Comparison of ENCODE assay signal across 8 cellular contexts in the genomic region with DNA sequence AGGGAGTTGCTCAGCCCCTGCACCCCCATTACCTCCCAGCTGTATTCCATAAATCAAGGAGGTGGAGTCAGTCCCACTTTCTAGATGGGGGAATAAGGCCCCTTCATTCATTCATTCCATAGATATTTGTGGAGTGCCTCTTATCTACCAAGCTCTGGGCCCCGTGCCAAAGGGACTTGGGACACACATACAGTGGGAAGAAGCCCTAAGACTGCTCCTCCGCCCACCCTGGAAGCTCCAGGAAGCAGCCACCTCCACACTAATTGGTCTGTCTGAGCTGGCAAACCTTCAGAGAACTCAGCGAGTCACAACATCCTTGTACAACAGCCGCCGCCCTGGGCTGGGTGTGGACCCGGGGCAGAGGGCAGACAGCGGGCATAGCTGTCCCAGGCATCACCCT. TPM values are rescaled to one million over a fixed set of nuclear protein-coding genes. Genes with fewer than 3 reads are reported as not detected.
DNase-seq lines count a peak whose midpoint lies in the region; ATAC-seq, FAIRE-seq and TF ChIP-seq lines count a peak whose summit lies in the region.

No MANE protein-coding gene starts in this region.

- WGBS in HepG2 (ENCODE audit: low lambda C conversion rate), result 0% methylated on average over 2 of the region's 7 CpGs
- WGBS in lower leg skin, 2 donors, result 20 to 21% methylated on average over 7 of the region's 7 CpGs

- H3K27ac ChIP-seq in HepG2 (ENCODE audit: extremely low read length, insufficient read depth, low read length), result no peak overlapping the region
- no peak overlapping the region for H3K27ac ChIP-seq in coronary artery

- TF ChIP-seq RAD21 in Ishikawa (IDR thresholded peaks at IDR 0.05; ENCODE audit: low read depth) (no peak), HepG2 (CRISPR knock-in tag; IDR thresholded peaks at IDR 0.05) (no peak)

- H3K27ac Mint-ChIP-seq in brain, result peak overlapping the region in 3 of 5 experiments; percentile 52 to 70 (median 62)
- H3K27ac Mint-ChIP-seq in stimulated activated effector memory CD8-positive, alpha-beta T cell treated with anti-CD3 and anti-CD28 coated beads, Interleukin-12 subunit alpha, Interleukin-12 subunit beta, amount 100 ng/mL, for 72 hours, result no peak overlapping the region

- peaks cover 50% of the 10 kb centered on the region for H3K4me1 Mint-ChIP-seq in brain
- no peaks in the 10 kb centered on the region for H3K4me1 Mint-ChIP-seq in stimulated activated effector memory CD8-positive, alpha-beta T cell treated with anti-CD3 and anti-CD28 coated beads, Interleukin-12 subunit alpha, Interleukin-12 subunit beta, amount 100 ng/mL, for 72 hours

- no peak overlapping the region for H3K4me3 Mint-ChIP-seq in brain
- H3K4me3 Mint-ChIP-seq in stimulated activated effector memory CD8-positive, alpha-beta T cell treated with anti-CD3 and anti-CD28 coated beads, Interleukin-12 subunit alpha, Interleukin-12 subunit beta, amount 100 ng/mL, for 72 hours, result no peak overlapping the region

- H3K79me2 ChIP-seq in HepG2 (ENCODE audit: insufficient read depth, low read length), result no peaks in the 10 kb centered on the region

- H3K27me3 ChIP-seq in HepG2 (ENCODE audit: control insufficient read depth in 1 of 2, insufficient read depth in 2 of 2, low read length in 2 of 2), result no peaks in the 10 kb centered on the region; a peak in 1 of 5 replicates

- POLR2A ChIA-PET in HepG2 (lab: Yijun Ruan, JAX), result no interaction called here

- CTCF ChIA-PET in HepG2 (lab: Yijun Ruan, JAX; ENCODE audit: low intra/inter-chr PET ratio, low total read pairs), result no interaction called here

- peak; percentile 72 for DNase-seq in AG08396 (ENCODE audit: low spot score)
- peak; percentile 43 for DNase-seq in HepG2 (ENCODE audit: low spot score)
- no peak for DNase-seq in DMS153 (lab: John Stamatoyannopoulos, UW)
- DNase-seq in coronary artery (ENCODE audit: low spot score), result no peak
- no peak for DNase-seq in stimulated activated effector memory CD8-positive, alpha-beta T cell treated with anti-CD3 and anti-CD28 coated beads, Interleukin-12 subunit alpha, Interleukin-12 subunit beta, amount 100 ng/mL, for 72 hours (ENCODE audit: low spot score in 2 of 2)
- no peak for DNase-seq in lower leg skin (ENCODE audit: low spot score in 2 of 2)

- no peak overlapping the region for H3K4me2 ChIP-seq in HepG2 (ENCODE audit: low read depth, low read length)

- no peaks in the 10 kb centered on the region for H3K9me3 ChIP-seq in HepG2 (ENCODE audit: low read length)

- H3K36me3 ChIP-seq in HepG2 (replicated peaks in 1 of 2; ENCODE audit: control insufficient read depth in 1 of 2, insufficient read depth in 2 of 2, low read length in 2 of 2), result no peaks in the 10 kb centered on the region

- H3K27me3 Mint-ChIP-seq in brain, result peaks cover 3% of the 10 kb centered on the region

- H3K36me3 Mint-ChIP-seq in brain, result no peaks in the 10 kb centered on the region
- H3K36me3 Mint-ChIP-seq in stimulated activated effector memory CD8-positive, alpha-beta T cell treated with anti-CD3 and anti-CD28 coated beads, Interleukin-12 subunit alpha, Interleukin-12 subunit beta, amount 100 ng/mL, for 72 hours, result no peaks in the 10 kb centered on the region

- no peaks in the 10 kb centered on the region for H3K9me3 Mint-ChIP-seq in brain
- H3K9me3 Mint-ChIP-seq in stimulated activated effector memory CD8-positive, alpha-beta T cell treated with anti-CD3 and anti-CD28 coated beads, Interleukin-12 subunit alpha, Interleukin-12 subunit beta, amount 100 ng/mL, for 72 hours, result no peaks in the 10 kb centered on the region

- ATAC-seq in HepG2, result no peak
- ATAC-seq in stimulated activated effector memory CD8-positive, alpha-beta T cell treated with anti-CD3 and anti-CD28 coated beads, Interleukin-12 subunit alpha, Interleukin-12 subunit beta, amount 100 ng/mL, for 72 hours, result no peak

- in situ Hi-C loops in HepG2 (cut with HindIII; ENCODE audit: extremely low pct_ligation_motif_present, low pct_unique_long_range_greater_than_20kb), result no loop called here

- no peaks in the 10 kb centered on the region for H4K20me1 ChIP-seq in HepG2 (ENCODE audit: insufficient read depth, low read length)

- no peak for TF ChIP-seq CTCF in brain (conservative IDR thresholded peaks at IDR 0.05)
- no peak for TF ChIP-seq CTCF in HepG2 (CRISPR knock-in tag; IDR thresholded peaks at IDR 0.05)
- no peak for TF ChIP-seq CTCF in coronary artery (IDR thresholded peaks at IDR 0.05)
- no peak for TF ChIP-seq CTCF in lower leg skin (IDR thresholded peaks at IDR 0.05)

- intact Hi-C loops in HepG2 (cut with micrococcal nuclease; ENCODE audit: unreplicated experiment) (no loop called here), lower leg skin (cut with DNase I; ENCODE audit: low total_unique reads) (no loop called here)

- 0 out of 2 replicates have a peak, but pooled peaks cover 8% of the 10 kb centered on the region for H3K4me1 ChIP-seq in HepG2 (ENCODE audit: insufficient read depth, low read length)

- TF ChIP-seq EP300 in Ishikawa (IDR thresholded peaks at IDR 0.05; ENCODE audit: borderline replicate concordance), result peak; percentile 22; the same call in 1 of the 2 replicates
- no peak for TF ChIP-seq EP300 in HepG2 (IDR thresholded peaks at IDR 0.05; ENCODE audit: low read depth in 2 of 2, low read length in 2 of 2)
- TF ChIP-seq EP300 in HepG2 (CRISPR knock-in tag; IDR thresholded peaks at IDR 0.05; ENCODE audit: borderline replicate concordance), result no peak

- H3K4me3 ChIP-seq in HepG2 (replicated peaks in 1 of 3; ENCODE audit: insufficient read depth in 1 of 3, low read depth in 2 of 3, low read length in 3 of 3) (no peak overlapping the region), coronary artery (no peak overlapping the region), lower leg skin (ENCODE audit: low read depth, poor library complexity, severe bottlenecking) (no peak overlapping the region)

- no TSS peak for BruUV-seq in HepG2 (replicated peaks; lab: Mats Ljungman, UMichigan)

- FAIRE-seq in HepG2 (lab: Jason Lieb, UNC), result no peak

- no peak overlapping the region for H2AFZ ChIP-seq in HepG2 (ENCODE audit: low read length)

- no peak overlapping the region for H3K9ac ChIP-seq in HepG2 (ENCODE audit: insufficient read depth, low read depth, low read length)

- TF ChIP-seq POLR2A in HepG2 (IDR thresholded peaks at IDR 0.05; ENCODE audit: insufficient read depth in 1 of 2, low read depth in 2 of 2, low read length in 2 of 2) (no peak), lower leg skin (IDR thresholded peaks at IDR 0.05) (no peak)

RNA-seq across cellular contexts. Expression of gene STRA6, which starts 6.4 kb away (rescaled TPM):
- polyA plus RNA-seq in brain (ENCODE audit: insufficient read depth, low read depth, low replicate concordance) (1.1 TPM), HepG2 (2011; rRNA removed) (1.6 TPM in 2 replicates)
- total RNA-seq in HepG2 (2016; rRNA removed; fragmentation: Illumina TruSeq; extraction: Trizol) (0.81 and 2.1 TPM in 2 replicates), lower leg skin (under 1 TPM in 1 of 4 donors, not detected in 3; 0.52 TPM)
- total RNA-seq in HepG2 (2016; cell fraction: cytosol; rRNA removed; fragmentation: Illumina TruSeq; extraction: Trizol; ENCODE audit: low read depth), result 0.81 and 1.1 TPM in 2 replicates
- total RNA-seq in HepG2 (2016; cell fraction: insoluble cytoplasmic fraction; rRNA removed; fragmentation: Illumina TruSeq; extraction: Trizol), result 0.77 and 3.1 TPM in 2 replicates
- 0.83 and 1.1 TPM in 2 replicates for total RNA-seq in HepG2 (2016; cell fraction: membrane; rRNA removed; fragmentation: Illumina TruSeq; extraction: Trizol)
- total RNA-seq in HepG2 (2016; cell fraction: nucleus; rRNA removed; fragmentation: Illumina TruSeq; extraction: Trizol), result 2.8 and 4.4 TPM in 2 replicates
- polyA plus RNA-seq in HepG2 (2011; cell fraction: cytosol; rRNA removed), result 0.79 and 1.0 TPM in 2 replicates
- polyA plus RNA-seq in HepG2 (2011; cell fraction: nucleus; rRNA removed), result 5.5 and 10.9 TPM in 2 replicates
- polyA plus RNA-seq in HepG2 (2012), result 0.88 and 1.1 TPM in 2 replicates
- polyA plus RNA-seq in HepG2 (2016; cell fraction: cytosol; fragmentation: Illumina TruSeq; extraction: Trizol; ENCODE audit: low read depth), result 0.44 and 0.51 TPM in 2 replicates
- polyA plus RNA-seq in HepG2 (2016; cell fraction: insoluble cytoplasmic fraction; fragmentation: Illumina TruSeq; extraction: Trizol; ENCODE audit: low read depth), result 0.60 and 2.1 TPM in 2 replicates
- 0.18 and 0.78 TPM in 2 replicates for polyA plus RNA-seq in HepG2 (2016; cell fraction: membrane; fragmentation: Illumina TruSeq; extraction: Trizol; ENCODE audit: low read depth)
- 6.0 and 6.9 TPM in 2 replicates for polyA plus RNA-seq in HepG2 (2016; cell fraction: nucleus; fragmentation: Illumina TruSeq; extraction: Trizol; ENCODE audit: insufficient read depth, low read depth)
- polyA minus RNA-seq in HepG2 (2011; rRNA and poly(A)+ RNA removed; ENCODE audit: low replicate concordance), result 2.4 and 2.8 TPM in 2 replicates
- 0.59 and 1.4 TPM in 2 replicates for polyA minus RNA-seq in HepG2 (2011; cell fraction: cytosol; rRNA and poly(A)+ RNA removed)
- 2.2 and 4.2 TPM in 2 replicates for polyA minus RNA-seq in HepG2 (2011; cell fraction: nucleus; rRNA and poly(A)+ RNA removed)

RNA-seq across cellular contexts. Expression of gene ISLR, which starts 22.7 kb away (rescaled TPM):
- 13.7 TPM for polyA plus RNA-seq in brain (ENCODE audit: insufficient read depth, low read depth, low replicate concordance)
- not detected in 2 replicates for total RNA-seq in HepG2 (2016; rRNA removed; fragmentation: Illumina TruSeq; extraction: Trizol)
- total RNA-seq in HepG2 (2016; cell fraction: cytosol; rRNA removed; fragmentation: Illumina TruSeq; extraction: Trizol; ENCODE audit: low read depth), result not detected in 2 replicates
- not detected in 2 replicates for total RNA-seq in HepG2 (2016; cell fraction: insoluble cytoplasmic fraction; rRNA removed; fragmentation: Illumina TruSeq; extraction: Trizol)
- not detected in 2 replicates for total RNA-seq in HepG2 (2016; cell fraction: membrane; rRNA removed; fragmentation: Illumina TruSeq; extraction: Trizol)
- total RNA-seq in HepG2 (2016; cell fraction: nucleus; rRNA removed; fragmentation: Illumina TruSeq; extraction: Trizol), result not detected in 2 replicates
- not detected in 2 replicates for polyA plus RNA-seq in HepG2 (2011; rRNA removed)
- polyA plus RNA-seq in HepG2 (2011; cell fraction: cytosol; rRNA removed), result not detected in 2 replicates
- not detected in 2 replicates for polyA plus RNA-seq in HepG2 (2011; cell fraction: nucleus; rRNA removed)
- polyA plus RNA-seq in HepG2 (2012), result not detected in 2 replicates
- not detected in 2 replicates for polyA plus RNA-seq in HepG2 (2016; cell fraction: cytosol; fragmentation: Illumina TruSeq; extraction: Trizol; ENCODE audit: low read depth)
- polyA plus RNA-seq in HepG2 (2016; cell fraction: insoluble cytoplasmic fraction; fragmentation: Illumina TruSeq; extraction: Trizol; ENCODE audit: low read depth), result not detected in 2 replicates
- polyA plus RNA-seq in HepG2 (2016; cell fraction: membrane; fragmentation: Illumina TruSeq; extraction: Trizol; ENCODE audit: low read depth), result not detected in 2 replicates
- polyA plus RNA-seq in HepG2 (2016; cell fraction: nucleus; fragmentation: Illumina TruSeq; extraction: Trizol; ENCODE audit: insufficient read depth, low read depth), result not detected in 2 replicates
- not detected in 2 replicates for polyA minus RNA-seq in HepG2 (2011; rRNA and poly(A)+ RNA removed; ENCODE audit: low replicate concordance)
- not detected in 2 replicates for polyA minus RNA-seq in HepG2 (2011; cell fraction: cytosol; rRNA and poly(A)+ RNA removed)
- polyA minus RNA-seq in HepG2 (2011; cell fraction: nucleus; rRNA and poly(A)+ RNA removed), result not detected in 2 replicates
- total RNA-seq in lower leg skin, result 10 to 100 TPM; 23.4 to 41.3 (median 26.1) TPM

RNA-seq across cellular contexts. Expression of gene CCDC33, which starts 40.0 kb away (rescaled TPM):
- polyA plus RNA-seq in brain (ENCODE audit: insufficient read depth, low read depth, low replicate concordance) (0.46 TPM), HepG2 (2011; rRNA removed) (0.08 and 0.30 TPM in 2 replicates)
- total RNA-seq in HepG2 (2016; rRNA removed; fragmentation: Illumina TruSeq; extraction: Trizol) (not detected in 2 replicates), lower leg skin (not detected)
- total RNA-seq in HepG2 (2016; cell fraction: cytosol; rRNA removed; fragmentation: Illumina TruSeq; extraction: Trizol; ENCODE audit: low read depth), result not detected in 2 replicates
- total RNA-seq in HepG2 (2016; cell fraction: insoluble cytoplasmic fraction; rRNA removed; fragmentation: Illumina TruSeq; extraction: Trizol), result not detected in 2 replicates
- 0.14 and 0.53 TPM in 2 replicates for total RNA-seq in HepG2 (2016; cell fraction: membrane; rRNA removed; fragmentation: Illumina TruSeq; extraction: Trizol)
- not detected in 2 replicates for total RNA-seq in HepG2 (2016; cell fraction: nucleus; rRNA removed; fragmentation: Illumina TruSeq; extraction: Trizol)
- 0.05 and 0.09 TPM in 2 replicates for polyA plus RNA-seq in HepG2 (2011; cell fraction: cytosol; rRNA removed)
- 0.35 TPM in 1 of 2 replicates, not detected in the other for polyA plus RNA-seq in HepG2 (2011; cell fraction: nucleus; rRNA removed)
- 0.20 TPM in 1 of 2 replicates, not detected in the other for polyA plus RNA-seq in HepG2 (2012)
- polyA plus RNA-seq in HepG2 (2016; cell fraction: cytosol; fragmentation: Illumina TruSeq; extraction: Trizol; ENCODE audit: low read depth), result 0.25 and 0.37 TPM in 2 replicates
- polyA plus RNA-seq in HepG2 (2016; cell fraction: insoluble cytoplasmic fraction; fragmentation: Illumina TruSeq; extraction: Trizol; ENCODE audit: low read depth), result not detected in 2 replicates
- polyA plus RNA-seq in HepG2 (2016; cell fraction: membrane; fragmentation: Illumina TruSeq; extraction: Trizol; ENCODE audit: low read depth), result 0.37 and 0.68 TPM in 2 replicates
- not detected in 2 replicates for polyA plus RNA-seq in HepG2 (2016; cell fraction: nucleus; fragmentation: Illumina TruSeq; extraction: Trizol; ENCODE audit: insufficient read depth, low read depth)
- 0.14 TPM in 1 of 2 replicates, not detected in the other for polyA minus RNA-seq in HepG2 (2011; rRNA and poly(A)+ RNA removed; ENCODE audit: low replicate concordance)
- not detected in 2 replicates for polyA minus RNA-seq in HepG2 (2011; cell fraction: cytosol; rRNA and poly(A)+ RNA removed)
- polyA minus RNA-seq in HepG2 (2011; cell fraction: nucleus; rRNA and poly(A)+ RNA removed), result not detected in 2 replicates

Comparison
In these comparisons a context has a peak if more than half of its experiments do, and no peak if none do; other contexts are left out.
1. DNase-seq: peak in AG08396 (single experiment) and HepG2 (single experiment); none in DMS153 (single experiment), coronary artery (single experiment), stimulated activated effector memory CD8-positive, alpha-beta T cell treated with anti-CD3 and anti-CD28 coated beads, Interleukin-12 subunit alpha, Interleukin-12 subunit beta, amount 100 ng/mL, for 72 hours (0 of 2) and lower leg skin (0 of 2).
2. RNA of gene ISLR, which starts 22.7 kb away (total RNA-seq): 23.4 to 41.3 TPM in lower leg skin; not detected in HepG2; every median in the first group is over 10 times any median in the second.